ENCODE assay signal across 9 cellular contexts in genomic region chr17:58121925-58122324, GRCh38. TPM values are rescaled to one million over a fixed set of nuclear protein-coding genes. Genes with fewer than 3 reads are reported as not detected.
DNase-seq lines count a peak whose midpoint lies in the region; ATAC-seq and TF ChIP-seq lines count a peak whose summit lies in the region.
"Had no signal": no experiment of that assay in that cellular context is flagged by ENCODE, and none has a peak within 500 bp of the region (broad histone marks: within the 10 kb centered on the region; RNA-seq: fewer than 3 reads in every experiment).

No MANE protein-coding gene starts in this region.

- H3K9me3 Mint-ChIP-seq in CD4-positive, CD25-positive, alpha-beta regulatory T cell, result no peaks in the 10 kb centered on the region
- peaks cover 0 to 4% (median 2%) of the 10 kb centered on the region in 5 experiments for H3K9me3 Mint-ChIP-seq in brain
- H3K9me3 Mint-ChIP-seq in neural progenitor cell, result no peaks in the 10 kb centered on the region
- H3K9me3 Mint-ChIP-seq: IgD-negative memory B cell had no signal

- H3K4me1 ChIP-seq in CD4-positive, CD25-positive, alpha-beta regulatory T cell (ENCODE audit: control insufficient read depth, insufficient read depth, low read length, poor library complexity, severe bottlenecking), result no peaks in the 10 kb centered on the region
- H3K4me1 ChIP-seq in NT2/D1 (ENCODE audit: insufficient read depth, insufficient read length), result no peaks in the 10 kb centered on the region
- no peaks in the 10 kb centered on the region for H3K4me1 ChIP-seq in neural progenitor cell

- H3K27me3 ChIP-seq in CD4-positive, CD25-positive, alpha-beta regulatory T cell (ENCODE audit: control insufficient read depth, insufficient read depth, low read length), result peaks cover 5% of the 10 kb centered on the region
- peaks cover 9% of the 10 kb centered on the region for H3K27me3 ChIP-seq in NT2/D1 (ENCODE audit: insufficient read depth, insufficient read length)
- H3K27me3 ChIP-seq in neural progenitor cell, result peaks cover 54% of the 10 kb centered on the region

- no peak overlapping the region for H3K27ac Mint-ChIP-seq in CD4-positive, CD25-positive, alpha-beta regulatory T cell
- no peak overlapping the region for H3K27ac Mint-ChIP-seq in brain
- no peak overlapping the region for H3K27ac Mint-ChIP-seq in neural progenitor cell
- H3K27ac Mint-ChIP-seq: IgD-negative memory B cell had no signal

- H3K27ac ChIP-seq in CD4-positive, CD25-positive, alpha-beta regulatory T cell (ENCODE audit: insufficient read depth, low read length, poor library complexity, severe bottlenecking), result no peak overlapping the region
- no peak overlapping the region for H3K27ac ChIP-seq in neural progenitor cell

- ATAC-seq in CD4-positive, CD25-positive, alpha-beta regulatory T cell (ENCODE audit: low read depth in 2 of 2), result peak; percentile 53 to 72
- ATAC-seq in GM19324 (IDR thresholded peaks at IDR 0.05; ENCODE audit: low FRiP score, unreplicated experiment) (no peak), GM21529 (IDR thresholded peaks at IDR 0.05; ENCODE audit: unreplicated experiment) (no peak)

- peaks cover 4% of the 10 kb centered on the region for H4K20me1 ChIP-seq in neural progenitor cell (ENCODE audit: low read depth)

- peak overlapping the region in 1 of 4 donors; percentile 44 for H3K4me3 Mint-ChIP-seq in CD4-positive, CD25-positive, alpha-beta regulatory T cell
- H3K4me3 Mint-ChIP-seq in brain, result no peak overlapping the region
- no peak overlapping the region for H3K4me3 Mint-ChIP-seq in neural progenitor cell
- H3K4me3 Mint-ChIP-seq: IgD-negative memory B cell had no signal

- no peaks in the 10 kb centered on the region for H3F3A ChIP-seq in neural progenitor cell (ENCODE audit: low read depth)

- peaks cover 3 to 7% (median 6%) of the 10 kb centered on the region in 4 donors for H3K4me1 Mint-ChIP-seq in CD4-positive, CD25-positive, alpha-beta regulatory T cell
- H3K4me1 Mint-ChIP-seq in brain, result no peaks in the 10 kb centered on the region
- no peaks in the 10 kb centered on the region for H3K4me1 Mint-ChIP-seq in neural progenitor cell

- peaks cover 29% of the 10 kb centered on the region for H3K27me3 Mint-ChIP-seq in CD4-positive, CD25-positive, alpha-beta regulatory T cell
- H3K27me3 Mint-ChIP-seq in brain (peaks cover 49% of the 10 kb centered on the region), neural progenitor cell (ENCODE audit: insufficient read depth, low read depth) (peaks cover 12% of the 10 kb centered on the region)

- no peak overlapping the region for H3K9ac ChIP-seq in NT2/D1 (ENCODE audit: insufficient read length, low read depth)
- no peak overlapping the region for H3K9ac ChIP-seq in neural progenitor cell

- no peaks in the 10 kb centered on the region for H3K9me3 ChIP-seq in CD4-positive, CD25-positive, alpha-beta regulatory T cell (ENCODE audit: control insufficient read depth in 2 of 2, low read length in 2 of 2)
- H3K9me3 ChIP-seq in NT2/D1 (ENCODE audit: insufficient read depth, low read length) (no peaks in the 10 kb centered on the region), neural progenitor cell (ENCODE audit: low read depth) (no peaks in the 10 kb centered on the region)

- H3K79me2 ChIP-seq in neural progenitor cell (ENCODE audit: low read depth), result no peaks in the 10 kb centered on the region

- peak in 2 of 3 donors; percentile 60 to 63 for DNase-seq in CD4-positive, CD25-positive, alpha-beta regulatory T cell
- DNase-seq in GM12865 (ENCODE audit: low read depth), result peak; percentile 29
- peak; percentile 20 for DNase-seq in NT2/D1 (ENCODE audit: low read depth, low spot score)
- peak; percentile 54 for DNase-seq in neural progenitor cell (ENCODE audit: low spot score)
- DNase-seq in stimulated activated CD4-positive, alpha-beta T cell treated with anti-CD3 and anti-CD28 coated beads, Interleukin-15, amount 100 ng/mL, for 24 hours, result no peak

- H3K36me3 ChIP-seq in CD4-positive, CD25-positive, alpha-beta regulatory T cell (ENCODE audit: control insufficient read depth, insufficient read depth, low read length), result no peaks in the 10 kb centered on the region
- H3K36me3 ChIP-seq in NT2/D1 (ENCODE audit: insufficient read depth, insufficient read length, low read length) (no peaks in the 10 kb centered on the region), neural progenitor cell (no peaks in the 10 kb centered on the region)

- no peaks in the 10 kb centered on the region for H3K36me3 Mint-ChIP-seq in CD4-positive, CD25-positive, alpha-beta regulatory T cell
- H3K36me3 Mint-ChIP-seq in brain, result no peaks in the 10 kb centered on the region
- H3K36me3 Mint-ChIP-seq in neural progenitor cell, result no peaks in the 10 kb centered on the region
- H3K36me3 Mint-ChIP-seq: IgD-negative memory B cell had no signal

- H2AFZ ChIP-seq in neural progenitor cell (replicated peaks), result no peak overlapping the region

- H3K4me3 ChIP-seq in CD4-positive, CD25-positive, alpha-beta regulatory T cell (ENCODE audit: low read depth, low read length), result no peak overlapping the region
- no peak overlapping the region for H3K4me3 ChIP-seq in GM12865 (ENCODE audit: low read depth, low read length)
- no peak overlapping the region for H3K4me3 ChIP-seq in NT2/D1 (ENCODE audit: insufficient read length, low read depth)
- H3K4me3 ChIP-seq in neural progenitor cell, result no peak overlapping the region

- TF ChIP-seq CTCF in GM12865 (IDR thresholded peaks at IDR 0.05; ENCODE audit: insufficient read depth, low read depth, low read length, missing control alignments) (peak; percentile 14), brain (conservative IDR thresholded peaks at IDR 0.05) (peak; percentile 35 to 37), neural progenitor cell (IDR thresholded peaks at IDR 0.05) (peak; percentile 56)

- H3K4me2 ChIP-seq in neural progenitor cell, result no peak overlapping the region

RNA-seq across cellular contexts. Expression of gene OR4D1, which starts 26.3 kb away (rescaled TPM):
- total RNA-seq in CD4-positive, CD25-positive, alpha-beta regulatory T cell, result 0.42 TPM
- 1 to 10 TPM in 1 of 4 donors, under 1 TPM in 3; 0.54 to 1.1 (median 0.81) TPM for polyA plus RNA-seq in CD4-positive, CD25-positive, alpha-beta regulatory T cell
- polyA plus RNA-seq in brain (ENCODE audit: insufficient read depth, low read depth, low replicate concordance), result not detected
- 0.13 and 0.37 TPM in 2 replicates for total RNA-seq in neural progenitor cell (ENCODE audit: low replicate concordance)

RNA-seq across cellular contexts. Expression of gene DYNLL2, which starts 38.7 kb away (rescaled TPM):
- 37.4 TPM for total RNA-seq in CD4-positive, CD25-positive, alpha-beta regulatory T cell
- 1 to 10 TPM in 2 of 4 donors, under 1 TPM in 2; 0.57 to 1.7 (median 1.0) TPM for polyA plus RNA-seq in CD4-positive, CD25-positive, alpha-beta regulatory T cell
- 99.4 TPM for polyA plus RNA-seq in brain (ENCODE audit: insufficient read depth, low read depth, low replicate concordance)
- total RNA-seq in neural progenitor cell (ENCODE audit: low replicate concordance), result 46.8 and 52.6 TPM in 2 replicates

RNA-seq across cellular contexts. Expression of gene OR4D2, which starts 44.9 kb away (rescaled TPM):
- not detected for total RNA-seq in CD4-positive, CD25-positive, alpha-beta regulatory T cell
- polyA plus RNA-seq in CD4-positive, CD25-positive, alpha-beta regulatory T cell, result not detected
- not detected for polyA plus RNA-seq in brain (ENCODE audit: insufficient read depth, low read depth, low replicate concordance)
- total RNA-seq in neural progenitor cell (ENCODE audit: low replicate concordance), result not detected in 2 replicates
- polyA plus RNA-seq: IgD-negative memory B cell had no signal

Comparison
In these comparisons a context has a peak if more than half of its experiments do, and no peak if none do; other contexts are left out.
1. ATAC-seq: peak in CD4-positive, CD25-positive, alpha-beta regulatory T cell (2 of 2); none in GM19324 (single experiment) and GM21529 (single experiment).
2. Peak in every context shown above with its lines, with median percentiles within 50 percentile points of each other: CTCF ChIP-seq.